21 cellular contexts compared by ENCODE assay signal in the genomic region with DNA sequence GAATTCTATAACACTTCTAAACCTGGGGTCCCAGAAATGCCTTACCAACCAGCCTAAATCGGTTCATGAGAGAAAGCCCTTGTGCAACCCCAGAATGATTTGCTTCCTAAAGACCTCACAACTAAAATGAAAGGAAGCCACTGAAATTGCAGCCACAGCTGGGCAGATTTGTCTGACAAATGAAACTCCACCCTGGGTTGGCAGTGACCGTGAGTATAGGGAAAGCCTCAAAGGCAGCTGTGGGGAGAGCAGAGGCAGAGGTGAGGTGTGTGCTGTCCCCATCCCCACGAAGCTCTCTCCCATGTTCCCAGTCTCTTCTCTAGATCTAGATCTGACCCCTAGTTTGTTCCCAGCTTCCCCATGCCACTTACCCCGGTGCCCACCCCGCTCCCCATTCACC. TPM values are rescaled to one million over a fixed set of nuclear protein-coding genes. Genes with fewer than 3 reads are reported as not detected.
"Had no signal": no experiment of that assay in that cellular context is flagged by ENCODE, and none has a peak within 500 bp of the region (broad histone marks: within the 10 kb centered on the region; RNA-seq: fewer than 3 reads in every experiment).

No MANE protein-coding gene starts in this region.

- H3K9me3 ChIP-seq: esophagus squamous epithelium, prostate gland, suprapubic skin had no signal

- H3K27ac ChIP-seq: esophagus squamous epithelium, foreskin keratinocyte, prostate gland, suprapubic skin had no signal

- H3K36me3 Mint-ChIP-seq: activated naive CD4-positive, alpha-beta T cell treated with anti-CD3 and anti-CD28 coated beads, Interleukin-2, amount 10 ng/mL, durations not matched to agents 7 days and 5 days; natural killer cell had no signal

- H3K9me3 Mint-ChIP-seq: activated naive CD4-positive, alpha-beta T cell treated with anti-CD3 and anti-CD28 coated beads, Interleukin-2, amount 10 ng/mL, durations not matched to agents 7 days and 5 days; activated T-helper 2 cell treated with anti-CD3 and anti-CD28 coated beads, Interferon-gamma antibody, Interleukin-2, Interleukin-4, amounts not matched to agents 10 μg/mL and 5 μg/mL and 100 μg/mL, durations not matched to agents 14 hours and 24 hours and 36 hours; immature natural killer cell; natural killer cell; type B pancreatic cell had no signal

- H3K27me3 ChIP-seq: esophagus squamous epithelium, foreskin keratinocyte, suprapubic skin had no signal

- H3K4me1 Mint-ChIP-seq: activated naive CD4-positive, alpha-beta T cell treated with anti-CD3 and anti-CD28 coated beads, Interleukin-2, amount 10 ng/mL, durations not matched to agents 7 days and 5 days; immature natural killer cell; natural killer cell had no signal

- H3K4me1 ChIP-seq: esophagus squamous epithelium, foreskin keratinocyte, prostate gland, suprapubic skin had no signal

- H3K27ac Mint-ChIP-seq: activated naive CD4-positive, alpha-beta T cell treated with anti-CD3 and anti-CD28 coated beads, Interleukin-2, amount 10 ng/mL, durations not matched to agents 7 days and 5 days; activated T-helper 2 cell treated with anti-CD3 and anti-CD28 coated beads, Interferon-gamma antibody, Interleukin-2, Interleukin-4, amounts not matched to agents 10 μg/mL and 5 μg/mL and 100 μg/mL, durations not matched to agents 14 hours and 24 hours and 36 hours; natural killer cell; type B pancreatic cell had no signal

- H3K4me3 Mint-ChIP-seq: activated naive CD4-positive, alpha-beta T cell treated with anti-CD3 and anti-CD28 coated beads, Interleukin-2, amount 10 ng/mL, durations not matched to agents 7 days and 5 days; immature natural killer cell; natural killer cell; type B pancreatic cell had no signal

- DNase-seq: activated CD4-positive, alpha-beta T cell treated with anti-CD3 and anti-CD28 coated beads, Interleukin-2, amount 50 U/mL, for 1 hour; activated naive CD4-positive, alpha-beta T cell treated with anti-CD3 and anti-CD28 coated beads, Interleukin-2, amount 10 ng/mL, durations not matched to agents 7 days and 5 days; activated T-cell treated with anti-CD3 and anti-CD28 coated beads for 4 hours; central memory CD4-positive, alpha-beta T cell; cortex of kidney; effector CD8-positive, alpha-beta T cell; esophagus squamous epithelium; foreskin keratinocyte; immature natural killer cell; mesendoderm; natural killer cell; right cardiac atrium; stimulated activated CD4-positive, alpha-beta T cell treated with anti-CD3 and anti-CD28 coated beads, Interleukin-4, amount 100 ng/mL, for 24 hours; stimulated activated naive CD8-positive, alpha-beta T cell treated with anti-CD3 and anti-CD28 coated beads, Interleukin-15, Interleukin-2, amounts not matched to agents 100 U/mL and 50 U/mL, for 24 hours; T-helper 9 cell had no signal

- H3K4me3 ChIP-seq: esophagus squamous epithelium, prostate gland, suprapubic skin had no signal

- H3K36me3 ChIP-seq: prostate gland had no signal

- H3K27me3 Mint-ChIP-seq: type B pancreatic cell had no signal

- ATAC-seq: activated CD4-positive, CD25-positive, alpha-beta regulatory T cell treated with anti-CD3 and anti-CD28 coated beads, Interleukin-2, amount 50 U/mL, for 24 hours; foreskin keratinocyte; natural killer cell; stimulated activated naive CD8-positive, alpha-beta T cell treated with anti-CD3 and anti-CD28 coated beads, Interleukin-15, Interleukin-2, amounts not matched to agents 100 U/mL and 50 U/mL, for 24 hours had no signal

RNA-seq across cellular contexts. Expression of a gene that starts 23.1 kb away (rescaled TPM):
- total RNA-seq: activated T-helper 2 cell treated with anti-CD3 and anti-CD28 coated beads, Interferon-gamma antibody, Interleukin-2, Interleukin-4, amounts not matched to agents 10 μg/mL and 5 μg/mL and 100 μg/mL, durations not matched to agents 14 hours and 24 hours and 36 hours; natural killer cell had no signal

RNA-seq across cellular contexts. Expression of a gene that starts 37.2 kb away (rescaled TPM):
- total RNA-seq: activated T-helper 2 cell treated with anti-CD3 and anti-CD28 coated beads, Interferon-gamma antibody, Interleukin-2, Interleukin-4, amounts not matched to agents 10 μg/mL and 5 μg/mL and 100 μg/mL, durations not matched to agents 14 hours and 24 hours and 36 hours; endothelial cell of umbilical vein; natural killer cell; right cardiac atrium had no signal
